ENCODE assay signal across 23 cellular contexts in the genomic region with DNA sequence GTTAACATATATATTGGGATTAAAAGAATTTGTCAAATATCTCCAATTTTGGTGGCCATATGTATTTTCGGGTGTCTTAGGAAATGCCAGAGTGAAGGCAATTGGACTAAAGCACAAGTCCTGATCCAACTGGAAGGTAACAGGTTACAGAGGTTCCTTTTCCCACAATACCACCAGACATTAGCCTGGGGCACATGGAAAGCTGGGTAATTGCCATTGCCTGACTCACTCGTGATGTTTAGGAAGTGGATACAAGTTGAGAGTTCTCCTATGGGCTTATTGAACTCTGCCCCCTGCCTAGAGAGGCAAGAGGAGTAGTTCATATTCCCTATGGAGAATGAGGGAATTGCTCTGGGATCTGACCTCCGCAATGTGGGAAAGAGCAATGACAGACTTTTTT.
"Had no signal": no experiment of that assay in that cellular context is flagged by ENCODE, and none has a peak within 500 bp of the region (broad histone marks: within the 10 kb centered on the region; RNA-seq: fewer than 3 reads in every experiment).

No MANE protein-coding gene starts in this region.

- H3K27ac Mint-ChIP-seq: activated CD4-positive, alpha-beta memory T cell treated with anti-CD3 and anti-CD28 coated beads for 36 hours; activated CD4-positive, alpha-beta T cell treated with anti-CD3 and anti-CD28 coated beads, Interleukin-2, amount 10 ng/mL, durations not matched to agents 7 days and 5 days; activated naive CD4-positive, alpha-beta T cell treated with anti-CD3 and anti-CD28 coated beads, Interleukin-2, amount 10 ng/mL, durations not matched to agents 7 days and 5 days; activated T-helper 17 cell treated with anti-CD3 and anti-CD28 coated beads, Interleukin-2, amount 50 U/mL, for 72 hours; T-helper 1 cell treated with Interleukin-12 subunit alpha and Interleukin-12 subunit beta and Interleukin-4 antibody, amounts not matched to agents 30 μg/mL and 1 μg/mL, for 36 hours; WTC11 had no signal

- DNase-seq: activated CD4-positive, alpha-beta memory T cell treated with anti-CD3 and anti-CD28 coated beads for 36 hours; activated CD4-positive, alpha-beta T cell treated with anti-CD3 and anti-CD28 coated beads, Interleukin-2, amount 10 ng/mL, durations not matched to agents 7 days and 5 days; activated CD8-positive, alpha-beta memory T cell treated with anti-CD3 and anti-CD28 coated beads for 24 hours; activated gamma-delta T cell; activated naive CD4-positive, alpha-beta T cell treated with anti-CD3 and anti-CD28 coated beads, Interleukin-2, amount 10 ng/mL, durations not matched to agents 7 days and 5 days; activated naive CD8-positive, alpha-beta T cell treated with anti-CD3 and anti-CD28 coated beads for 36 hours; activated T-cell treated with anti-CD3 and anti-CD28 coated beads, Interleukin-2, amount 50 U/mL, for 48 hours; brain microvascular endothelial cell; caudate nucleus; NCI-H1048; NCI-H146; NCI-H187 treated with DMSO at 0.1 percent for 48 hours; NCI-H2081 treated with DMSO at 0.1 percent for 48 hours; NCI-H446 treated with DMSO at 0.1 percent for 48 hours; NCI-H524 treated with DMSO at 0.1 percent for 48 hours; NCI-H774; OCI-M1; Peyer's patch; SHP77 had no signal

- H3K4me3 Mint-ChIP-seq: activated CD4-positive, alpha-beta memory T cell treated with anti-CD3 and anti-CD28 coated beads for 36 hours; activated CD4-positive, alpha-beta T cell treated with anti-CD3 and anti-CD28 coated beads, Interleukin-2, amount 10 ng/mL, durations not matched to agents 7 days and 5 days; activated naive CD4-positive, alpha-beta T cell treated with anti-CD3 and anti-CD28 coated beads, Interleukin-2, amount 10 ng/mL, durations not matched to agents 7 days and 5 days; activated naive CD8-positive, alpha-beta T cell treated with anti-CD3 and anti-CD28 coated beads for 36 hours; activated T-helper 17 cell treated with anti-CD3 and anti-CD28 coated beads, Interleukin-2, amount 50 U/mL, for 72 hours; T-helper 1 cell treated with Interleukin-12 subunit alpha and Interleukin-12 subunit beta and Interleukin-4 antibody, amounts not matched to agents 30 μg/mL and 1 μg/mL, for 36 hours; WTC11 had no signal

- H3K36me3 Mint-ChIP-seq: activated CD4-positive, alpha-beta memory T cell treated with anti-CD3 and anti-CD28 coated beads for 36 hours; activated naive CD4-positive, alpha-beta T cell treated with anti-CD3 and anti-CD28 coated beads, Interleukin-2, amount 10 ng/mL, durations not matched to agents 7 days and 5 days; activated naive CD8-positive, alpha-beta T cell treated with anti-CD3 and anti-CD28 coated beads for 36 hours; WTC11 had no signal

- H3K9me3 ChIP-seq: Peyer's patch, SJSA1 had no signal

- H3K9me3 Mint-ChIP-seq: activated CD4-positive, alpha-beta memory T cell treated with anti-CD3 and anti-CD28 coated beads for 36 hours; activated CD4-positive, alpha-beta T cell treated with anti-CD3 and anti-CD28 coated beads, Interleukin-2, amount 10 ng/mL, durations not matched to agents 7 days and 5 days; activated naive CD4-positive, alpha-beta T cell treated with anti-CD3 and anti-CD28 coated beads, Interleukin-2, amount 10 ng/mL, durations not matched to agents 7 days and 5 days; activated naive CD8-positive, alpha-beta T cell treated with anti-CD3 and anti-CD28 coated beads for 36 hours; activated T-helper 17 cell treated with anti-CD3 and anti-CD28 coated beads, Interleukin-2, amount 50 U/mL, for 72 hours; T-helper 1 cell treated with Interleukin-12 subunit alpha and Interleukin-12 subunit beta and Interleukin-4 antibody, amounts not matched to agents 30 μg/mL and 1 μg/mL, for 36 hours had no signal

- H3K36me3 ChIP-seq: brain microvascular endothelial cell, Peyer's patch, SJSA1 had no signal

- ATAC-seq: activated T-helper 17 cell treated with anti-CD3 and anti-CD28 coated beads, Interleukin-2, amount 50 U/mL, for 72 hours; WTC11 had no signal

- H3K27ac ChIP-seq: brain microvascular endothelial cell, Peyer's patch, SJSA1 had no signal

- H3K4me1 Mint-ChIP-seq: activated T-helper 17 cell treated with anti-CD3 and anti-CD28 coated beads, Interleukin-2, amount 50 U/mL, for 72 hours had no signal

- H3K4me3 ChIP-seq: Peyer's patch, SJSA1 had no signal

- H3K27me3 ChIP-seq: Peyer's patch had no signal
